1 cellular context compared by ENCODE assay signal in genomic region chr17:81959362-81960129, GRCh38.
TF ChIP-seq lines count a peak whose summit lies in the region.

No MANE protein-coding gene starts in this region.

TF ChIP-seq in HepG2, 621 proteins besides CTCF, POLR2A, EP300 and RAD21 (continued from another document and continues in another):
- no peak for TF ChIP-seq ZMYM4 (CRISPR knock-in tag; IDR thresholded peaks at IDR 0.05)
- TF ChIP-seq ZNF281 (CRISPR knock-in tag; IDR thresholded peaks at IDR 0.05; ENCODE audit: borderline replicate concordance): no peak
- 0 out of 2 replicates have a peak, but pooled peaks have one; percentile 4 for TF ChIP-seq FLYWCH1 (CRISPR knock-in tag; IDR thresholded peaks at IDR 0.05)
- TF ChIP-seq LRRFIP1 (CRISPR knock-in tag; conservative IDR thresholded peaks at IDR 0.05): no peak
- TF ChIP-seq ZNF749 (CRISPR knock-in tag; IDR thresholded peaks at IDR 0.05; ENCODE audit: borderline replicate concordance): no peak; the same call in 1 of the 2 replicates
- TF ChIP-seq ZNF607 (CRISPR knock-in tag; IDR thresholded peaks at IDR 0.05; ENCODE audit: borderline replicate concordance): peak; percentile 50
- no peak for TF ChIP-seq ZNF883 (CRISPR knock-in tag; IDR thresholded peaks at IDR 0.05; ENCODE audit: not compliant biosample characterization)
- TF ChIP-seq MLX (CRISPR knock-in tag; IDR thresholded peaks at IDR 0.05): no peak
- peak; percentile 10 for TF ChIP-seq HNRNPK (IDR thresholded peaks at IDR 0.05; ENCODE audit: low read depth, low read length, poor library complexity, severe bottlenecking)
- no peak for TF ChIP-seq PAXIP1 (CRISPR knock-in tag; conservative IDR thresholded peaks at IDR 0.05)
- no peak for TF ChIP-seq PAWR (CRISPR knock-in tag; IDR thresholded peaks at IDR 0.05; ENCODE audit: borderline replicate concordance)
- TF ChIP-seq AGO2 (optimal IDR thresholded peaks at IDR 0.05; ENCODE audit: low read depth, low read length): peak; percentile 97
- TF ChIP-seq ZNF543 (CRISPR knock-in tag; IDR thresholded peaks at IDR 0.05): no peak
- no peak for TF ChIP-seq HMGXB3 (CRISPR knock-in tag; IDR thresholded peaks at IDR 0.05; ENCODE audit: borderline replicate concordance)
- TF ChIP-seq ZNF558 (CRISPR knock-in tag; IDR thresholded peaks at IDR 0.05; ENCODE audit: borderline replicate concordance): peak; percentile 77; the same call in 1 of the 2 replicates
- TF ChIP-seq FUBP1 (CRISPR knock-in tag; IDR thresholded peaks at IDR 0.05; ENCODE audit: borderline replicate concordance): no peak
- peak; percentile 47 for TF ChIP-seq HES4 (CRISPR knock-in tag; IDR thresholded peaks at IDR 0.05; ENCODE audit: borderline replicate concordance)
- no peak for TF ChIP-seq ZNF512B (CRISPR knock-in tag; IDR thresholded peaks at IDR 0.05; ENCODE audit: borderline replicate concordance)
- no peak for TF ChIP-seq FOSL1 (CRISPR knock-in tag; IDR thresholded peaks at IDR 0.05; ENCODE audit: borderline replicate concordance)
- TF ChIP-seq HOMEZ (CRISPR knock-in tag; IDR thresholded peaks at IDR 0.05; ENCODE audit: low read depth): no peak
- TF ChIP-seq MAZ (IDR thresholded peaks at IDR 0.05; ENCODE audit: borderline replicate concordance, low read depth, low read length): no peak
- TF ChIP-seq MAZ (CRISPR knock-in tag; IDR thresholded peaks at IDR 0.05; ENCODE audit: low read depth): peak; percentile 94
- 0 out of 2 replicates have a peak, but pooled peaks have one; percentile 51 for TF ChIP-seq ZNF224 (CRISPR knock-in tag; IDR thresholded peaks at IDR 0.05)
- TF ChIP-seq MAF1 (CRISPR knock-in tag; IDR thresholded peaks at IDR 0.05; ENCODE audit: borderline replicate concordance): no peak; the same call in 1 of the 2 replicates
- TF ChIP-seq TMF1 (CRISPR knock-in tag; IDR thresholded peaks at IDR 0.05; ENCODE audit: low read depth): 0 out of 2 replicates have a peak, but pooled peaks have one; percentile 6
- TF ChIP-seq MED1 (CRISPR knock-in tag; IDR thresholded peaks at IDR 0.05): peak; percentile 56
- no peak for TF ChIP-seq THAP7 (CRISPR knock-in tag; IDR thresholded peaks at IDR 0.05)
- TF ChIP-seq RNF2 (conservative IDR thresholded peaks at IDR 0.05; ENCODE audit: low read depth): peak; percentile 64; the same call in 1 of the 2 replicates
- no peak for TF ChIP-seq RELA (CRISPR knock-in tag; IDR thresholded peaks at IDR 0.05)
- TF ChIP-seq SUZ12 (IDR thresholded peaks at IDR 0.05; ENCODE audit: low read depth, low read length): no peak
- TF ChIP-seq GRHL1 (CRISPR knock-in tag; conservative IDR thresholded peaks at IDR 0.05): no peak
